18 cellular contexts compared by ENCODE assay signal in genomic region chr7:93310346-93310745, GRCh38.
"Had no signal": no experiment of that assay in that cellular context is flagged by ENCODE, and none has a peak within 500 bp of the region (broad histone marks: within the 10 kb centered on the region; RNA-seq: fewer than 3 reads in every experiment).

No MANE protein-coding gene starts in this region.

- H3K4me1 Mint-ChIP-seq: memory B cell, natural killer cell had no signal

- H3K9me3 ChIP-seq: esophagus squamous epithelium, heart right ventricle, left lung, stomach had no signal

- H3K27me3 Mint-ChIP-seq: memory B cell had no signal

- H3K27ac Mint-ChIP-seq: activated naive CD4-positive, alpha-beta T cell treated with anti-CD3 and anti-CD28 coated beads, Interleukin-2, amount 50 U/mL, for 72 hours; memory B cell; natural killer cell; T-helper 2 cell treated with Interferon-gamma antibody and Interleukin-4, amounts not matched to agents 5 μg/mL and 100 μg/mL, for 36 hours had no signal

- DNase-seq: activated CD4-positive, alpha-beta T cell treated with anti-CD3 and anti-CD28 coated beads, Interleukin-2, amount 50 U/mL, for 4 hours; activated effector memory CD4-positive, alpha-beta T cell treated with anti-CD3 and anti-CD28 coated beads, Interleukin-2, amount 50 U/mL, for 16 hours; activated T-cell treated with anti-CD3 and anti-CD28 coated beads, Interleukin-2, amount 50 U/mL, for 1 hour; anterior cingulate cortex; esophagus squamous epithelium; heart right ventricle; islet precursor cell; left lung; natural killer cell; nucleus accumbens; stimulated activated CD4-positive, alpha-beta T cell treated with anti-CD3 and anti-CD28 coated beads, Interleukin-4, amount 100 ng/mL, for 24 hours; stomach had no signal

- H3K4me1 ChIP-seq: esophagus squamous epithelium, heart right ventricle, left lung, stomach had no signal

- ATAC-seq: activated CD4-positive, CD25-positive, alpha-beta regulatory T cell treated with anti-CD3 and anti-CD28 coated beads, Interleukin-2, amount 50 U/mL, for 24 hours; activated naive CD4-positive, alpha-beta T cell treated with anti-CD3 and anti-CD28 coated beads, Interleukin-2, amount 50 U/mL, for 72 hours; heart right ventricle; left lung; natural killer cell had no signal

- H3K9me3 Mint-ChIP-seq: activated naive CD4-positive, alpha-beta T cell treated with anti-CD3 and anti-CD28 coated beads, Interleukin-2, amount 50 U/mL, for 72 hours; memory B cell; natural killer cell; T-helper 2 cell treated with Interferon-gamma antibody and Interleukin-4, amounts not matched to agents 5 μg/mL and 100 μg/mL, for 36 hours had no signal

- FAIRE-seq: endometrium, frontal cortex had no signal

- H3K4me3 Mint-ChIP-seq: memory B cell; natural killer cell; T-helper 2 cell treated with Interferon-gamma antibody and Interleukin-4, amounts not matched to agents 5 μg/mL and 100 μg/mL, for 36 hours had no signal

- H3K27me3 ChIP-seq: esophagus squamous epithelium, heart right ventricle, left lung, stomach had no signal

- H3K27ac ChIP-seq: esophagus squamous epithelium, heart right ventricle, left lung, stomach had no signal

- H3K4me3 ChIP-seq: esophagus squamous epithelium, heart right ventricle, left lung, stomach had no signal
